13 cellular contexts compared by ENCODE assay signal in genomic region chr2:234366891-234367290, GRCh38.
DNase-seq lines count a peak whose midpoint lies in the region; ATAC-seq and TF ChIP-seq lines count a peak whose summit lies in the region.
"Had no signal": no experiment of that assay in that cellular context is flagged by ENCODE, and none has a peak within 500 bp of the region (broad histone marks: within the 10 kb centered on the region; RNA-seq: fewer than 3 reads in every experiment).

No MANE protein-coding gene starts in this region.

- H3K36me3 Mint-ChIP-seq in activated naive CD8-positive, alpha-beta T cell, result no peaks in the 10 kb centered on the region
- H3K36me3 Mint-ChIP-seq in activated naive CD8-positive, alpha-beta T cell treated with anti-CD3 and anti-CD28 coated beads, Interleukin-2, amount 50 U/mL, for 24 hours (ENCODE audit: low read depth), result no peaks in the 10 kb centered on the region

- H3K4me3 ChIP-seq in thyroid gland (replicated peaks in 1 of 3), result no peak overlapping the region
- H3K4me3 ChIP-seq in ascending aorta, result no peak overlapping the region
- H3K4me3 ChIP-seq: SK-N-MC had no signal

- WGBS in thyroid gland, 2 donors, result 32 to 34% methylated on average over 2 of the region's 2 CpGs

- H3K27me3 ChIP-seq in layer of hippocampus (ENCODE audit: control insufficient read depth, insufficient read depth, low read length), result no peaks in the 10 kb centered on the region
- no peaks in the 10 kb centered on the region for H3K27me3 ChIP-seq in thyroid gland
- no peaks in the 10 kb centered on the region for H3K27me3 ChIP-seq in ascending aorta

- TF ChIP-seq CTCF in thyroid gland (IDR thresholded peaks at IDR 0.05) (no peak), ascending aorta (IDR thresholded peaks at IDR 0.05) (no peak)

- no peak for ATAC-seq in activated naive CD8-positive, alpha-beta T cell treated with anti-CD3 and anti-CD28 coated beads, Interleukin-2, amount 50 U/mL, for 24 hours
- ATAC-seq in GM18505 (IDR thresholded peaks at IDR 0.05; ENCODE audit: unreplicated experiment), result no peak

- H3K4me3 Mint-ChIP-seq in activated naive CD8-positive, alpha-beta T cell, result no peak overlapping the region
- H3K4me3 Mint-ChIP-seq in activated naive CD8-positive, alpha-beta T cell treated with anti-CD3 and anti-CD28 coated beads, Interleukin-2, amount 50 U/mL, for 24 hours, result no peak overlapping the region

- intact Hi-C loops in thyroid gland (cut with DNase I), result no loop called here
- intact Hi-C loops in ascending aorta (cut with DNase I), result no loop called here

- H3K27ac Mint-ChIP-seq in activated naive CD8-positive, alpha-beta T cell, result peak overlapping the region; percentile 16
- no peak overlapping the region for H3K27ac Mint-ChIP-seq in activated naive CD8-positive, alpha-beta T cell treated with anti-CD3 and anti-CD28 coated beads, Interleukin-2, amount 50 U/mL, for 24 hours

- H3K9me3 ChIP-seq in thyroid gland (no peaks in the 10 kb centered on the region), ascending aorta (no peaks in the 10 kb centered on the region)

- H3K9me3 Mint-ChIP-seq in activated naive CD8-positive, alpha-beta T cell (ENCODE audit: low read depth), result no peaks in the 10 kb centered on the region
- no peaks in the 10 kb centered on the region for H3K9me3 Mint-ChIP-seq in activated naive CD8-positive, alpha-beta T cell treated with anti-CD3 and anti-CD28 coated beads, Interleukin-2, amount 50 U/mL, for 24 hours

- H3K4me1 ChIP-seq in thyroid gland, result peaks cover 22 to 29% of the 10 kb centered on the region in 2 donors
- no peaks in the 10 kb centered on the region for H3K4me1 ChIP-seq in ascending aorta

- no peak for TF ChIP-seq POLR2A in thyroid gland (IDR thresholded peaks at IDR 0.05)
- TF ChIP-seq POLR2A in GM18505 (IDR thresholded peaks at IDR 0.05; ENCODE audit: borderline replicate concordance, extremely low read depth, insufficient read depth, insufficient read length), result no peak

- peaks cover 59% of the 10 kb centered on the region for H3K4me1 Mint-ChIP-seq in activated naive CD8-positive, alpha-beta T cell (ENCODE audit: low read depth)
- H3K4me1 Mint-ChIP-seq in activated naive CD8-positive, alpha-beta T cell treated with anti-CD3 and anti-CD28 coated beads, Interleukin-2, amount 50 U/mL, for 24 hours, result peaks cover 52% of the 10 kb centered on the region

- H3K27ac ChIP-seq in layer of hippocampus (ENCODE audit: low read depth, low read length) (peak overlapping the region; percentile 10), thyroid gland (peak overlapping the region in 2 of 3 donors; percentile 10 to 48), ascending aorta (no peak overlapping the region)
- H3K27ac ChIP-seq: SK-N-MC had no signal

- H3K36me3 ChIP-seq in thyroid gland, result no peaks in the 10 kb centered on the region
- no peaks in the 10 kb centered on the region for H3K36me3 ChIP-seq in ascending aorta

- no peaks in the 10 kb centered on the region for H3K27me3 Mint-ChIP-seq in activated naive CD8-positive, alpha-beta T cell
- no peaks in the 10 kb centered on the region for H3K27me3 Mint-ChIP-seq in activated naive CD8-positive, alpha-beta T cell treated with anti-CD3 and anti-CD28 coated beads, Interleukin-2, amount 50 U/mL, for 24 hours

- no peak for DNase-seq in activated naive CD8-positive, alpha-beta T cell treated with anti-CD3 and anti-CD28 coated beads, Interleukin-2, amount 50 U/mL, for 24 hours
- peak; percentile 11 for DNase-seq in RPMI8226
- peak; percentile 20 to 21 for DNase-seq in thyroid gland
- no peak for DNase-seq in NCI-H526 treated with DMSO at 0.1 percent for 48 hours (lab: John Stamatoyannopoulos, UW)
- no peak for DNase-seq in ascending aorta (ENCODE audit: low spot score in 2 of 2)
- DNase-seq: activated T-cell treated with anti-CD3 and anti-CD28 coated beads for 4 hours, cortex of kidney, H7, NCI-H1694 treated with DMSO at 0.1 percent for 48 hours had no signal

Comparison
In these comparisons a context has a peak if more than half of its experiments do, and no peak if none do; other contexts are left out.
1. DNase-seq: peak in RPMI8226 (single experiment) and thyroid gland (2 of 2); none in activated naive CD8-positive, alpha-beta T cell treated with anti-CD3 and anti-CD28 coated beads, Interleukin-2, amount 50 U/mL, for 24 hours (single experiment), NCI-H526 treated with DMSO at 0.1 percent for 48 hours (single experiment) and ascending aorta (0 of 2).
2. H3K27ac ChIP-seq: peak in layer of hippocampus (single experiment) and thyroid gland (2 of 3); none in ascending aorta (0 of 2).